Comparison of ENCODE assay signal across 24 cellular contexts in the genomic region with DNA sequence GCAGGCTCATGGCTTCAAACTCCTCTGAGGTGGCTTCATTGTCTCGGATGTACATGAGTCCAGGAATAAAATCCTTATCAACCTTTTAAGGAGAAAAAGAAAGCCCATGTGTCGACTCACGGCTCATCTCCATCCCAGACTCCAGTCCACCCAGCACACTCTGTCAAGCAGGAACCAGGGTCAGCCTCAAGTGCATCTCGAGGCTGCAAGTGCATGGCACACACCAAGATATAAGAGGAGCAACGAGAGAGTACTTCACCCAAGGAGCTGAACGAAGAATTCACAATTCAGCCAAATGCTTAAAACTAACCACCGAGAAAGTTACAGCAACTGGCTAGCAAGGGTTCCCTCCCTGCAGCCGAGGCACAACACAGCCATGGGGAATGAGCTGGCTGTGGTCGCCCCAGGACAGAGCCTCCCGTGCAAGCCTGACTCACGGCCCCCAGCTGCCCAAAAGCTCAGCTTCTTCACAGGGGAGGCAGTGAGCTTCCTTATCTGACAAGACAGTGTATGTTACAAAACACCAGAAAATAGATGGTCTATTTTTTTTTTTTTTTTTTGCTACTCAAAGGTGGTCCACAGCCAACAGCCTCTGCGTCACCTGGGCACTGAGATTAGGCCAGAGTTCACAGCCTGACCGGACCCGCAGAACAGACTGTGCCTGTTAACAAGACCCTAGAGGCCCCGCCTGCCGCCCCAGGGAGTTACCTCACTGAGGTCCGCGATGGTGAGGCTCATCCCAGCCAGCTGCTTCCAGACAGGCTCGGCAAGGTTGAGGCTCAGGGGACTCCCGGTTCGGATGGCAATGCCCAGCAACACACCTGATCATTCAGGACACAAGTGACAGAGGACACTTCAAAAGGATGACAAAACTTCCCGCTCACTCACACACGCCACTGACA. TPM values are rescaled to one million over a fixed set of nuclear protein-coding genes. Genes with fewer than 3 reads are reported as not detected.
DNase-seq lines count a peak whose midpoint lies in the region; ATAC-seq and TF ChIP-seq lines count a peak whose summit lies in the region.
"Had no signal": no experiment of that assay in that cellular context is flagged by ENCODE, and none has a peak within 500 bp of the region (broad histone marks: within the 10 kb centered on the region; RNA-seq: fewer than 3 reads in every experiment).

No MANE protein-coding gene starts in this region.

- H3K4me2 ChIP-seq in neuronal stem cell (ENCODE audit: insufficient read depth, low read length, poor library complexity, severe bottlenecking) = no peak overlapping the region
- no peak overlapping the region for H3K4me2 ChIP-seq in neural progenitor cell

- H3K27ac Mint-ChIP-seq in brain = peak overlapping the region in 3 of 5 experiments; percentile 5 to 54 (median 36)
- H3K27ac Mint-ChIP-seq in neural progenitor cell = no peak overlapping the region
- H3K27ac Mint-ChIP-seq: activated T-helper 2 cell treated with anti-CD3 and anti-CD28 coated beads, Interferon-gamma antibody, Interleukin-2, Interleukin-4, amounts not matched to agents 10 μg/mL and 5 μg/mL and 100 μg/mL, durations not matched to agents 14 hours and 24 hours and 36 hours; T-helper 1 cell treated with Interleukin-12 subunit alpha and Interleukin-12 subunit beta and Interleukin-4 antibody, amounts not matched to agents 30 μg/mL and 1 μg/mL, for 36 hours had no signal

- no peaks in the 10 kb centered on the region for H4K20me1 ChIP-seq in neural progenitor cell (ENCODE audit: low read depth)

- H3K27me3 ChIP-seq in neuronal stem cell (ENCODE audit: control insufficient read depth in 3 of 3, insufficient read depth in 3 of 3, low read depth in 1 of 3, low read length in 3 of 3) = no peaks in the 10 kb centered on the region
- no peaks in the 10 kb centered on the region for H3K27me3 ChIP-seq in neural progenitor cell
- H3K27me3 ChIP-seq: esophagus muscularis mucosa, gastrocnemius medialis, Peyer's patch, stomach had no signal

- in situ Hi-C loops in GM13977 (cut with MboI; ENCODE audit: low pct_unique_long_range_greater_than_20kb, low sequenced_read_pairs, unreplicated experiment) = no loop called here

- no peak overlapping the region for H3K18ac ChIP-seq in neuronal stem cell (ENCODE audit: low read length)

- H3K4ac ChIP-seq in neuronal stem cell (ENCODE audit: low read length) = no peak overlapping the region

- H3K9me3 ChIP-seq in neuronal stem cell (replicated peaks in 1 of 2; ENCODE audit: control insufficient read depth in 2 of 2, insufficient read depth in 1 of 2, low read depth in 1 of 2, low read length in 2 of 2) = peaks cover 0 to 5% of the 10 kb centered on the region in 2 donors
- no peaks in the 10 kb centered on the region for H3K9me3 ChIP-seq in neural progenitor cell (ENCODE audit: low read depth)
- H3K9me3 ChIP-seq: esophagus muscularis mucosa, gastrocnemius medialis, lower lobe of right lung, Peyer's patch, stomach had no signal

- no peak overlapping the region for H2AFZ ChIP-seq in neuronal stem cell (ENCODE audit: low read length)
- H2AFZ ChIP-seq in neural progenitor cell (replicated peaks) = no peak overlapping the region

- no peak for ATAC-seq in GM19463 (IDR thresholded peaks at IDR 0.05; ENCODE audit: unreplicated experiment)
- ATAC-seq: gastrocnemius medialis, HepG2, lower lobe of right lung had no signal

- H3K36me3 ChIP-seq in neuronal stem cell (replicated peaks in 1 of 2; ENCODE audit: control insufficient read depth in 2 of 2, insufficient read depth in 2 of 2, low read length in 2 of 2) (peaks cover 61 to 98% of the 10 kb centered on the region in 2 donors), neural progenitor cell (no peaks in the 10 kb centered on the region)

- H3K4me1 Mint-ChIP-seq in brain (peaks cover 4% of the 10 kb centered on the region), neural progenitor cell (no peaks in the 10 kb centered on the region)

- H3K4me1 ChIP-seq in neuronal stem cell (ENCODE audit: control insufficient read depth in 2 of 2, insufficient read depth in 1 of 2, low read depth in 1 of 2, low read length in 2 of 2) (no peaks in the 10 kb centered on the region), neural progenitor cell (no peaks in the 10 kb centered on the region)
- H3K4me1 ChIP-seq: gastrocnemius medialis, lower lobe of right lung, Peyer's patch, stomach had no signal

- peaks cover 3% of the 10 kb centered on the region for H3K79me1 ChIP-seq in neuronal stem cell (ENCODE audit: low read depth, low read length)

- no peak overlapping the region for H3K9ac ChIP-seq in neuronal stem cell (ENCODE audit: low read depth, low read length, poor library complexity)
- H3K9ac ChIP-seq in neural progenitor cell = no peak overlapping the region

- H3K36me3 Mint-ChIP-seq in brain = peaks cover 73% of the 10 kb centered on the region
- H3K36me3 Mint-ChIP-seq in neural progenitor cell = peaks cover 41% of the 10 kb centered on the region

- H3K23ac ChIP-seq in neuronal stem cell (ENCODE audit: low read depth, low read length, poor library complexity) = no peak overlapping the region

- WGBS in neuronal stem cell (ENCODE audit: extremely low coverage in 2 of 2, insufficient read length in 2 of 2, insufficient replicate concordance in 1 of 2), 2 donors = no CpG with 5 or more reads among the region's 23 CpGs

- no peak overlapping the region for H4K91ac ChIP-seq in neuronal stem cell (ENCODE audit: low read depth, low read length, poor library complexity)

- H3K27ac ChIP-seq in neuronal stem cell (replicated peaks; ENCODE audit: low read length) (no peak overlapping the region), neural progenitor cell (no peak overlapping the region)
- H3K27ac ChIP-seq: C4-2B, esophagus muscularis mucosa, gastrocnemius medialis, lower lobe of right lung, Peyer's patch, stomach had no signal

- no peak overlapping the region for H2BK120ac ChIP-seq in neuronal stem cell (ENCODE audit: low read depth, low read length)

- no peak overlapping the region for H2BK15ac ChIP-seq in neuronal stem cell (ENCODE audit: low read length)

- no peak overlapping the region for H3K14ac ChIP-seq in neuronal stem cell (ENCODE audit: low read length)

- no peaks in the 10 kb centered on the region for H3F3A ChIP-seq in neural progenitor cell (ENCODE audit: low read depth)

- no peak overlapping the region for H2AK5ac ChIP-seq in neuronal stem cell (ENCODE audit: low read depth, low read length)

- H2BK12ac ChIP-seq in neuronal stem cell (ENCODE audit: low read length) = no peak overlapping the region

- no peak overlapping the region for H4K8ac ChIP-seq in neuronal stem cell (ENCODE audit: low read depth, low read length)

- peak; percentile 87 for DNase-seq in AG08395 (ENCODE audit: low spot score)
- DNase-seq in GM13977 (ENCODE audit: low spot score) = peak; percentile 20
- DNase-seq in neuronal stem cell (ENCODE audit: low spot score) = no peak
- DNase-seq in activated T-cell treated with anti-CD3 and anti-CD28 coated beads for 4 hours = no peak
- no peak for DNase-seq in neural progenitor cell (ENCODE audit: low spot score)
- DNase-seq in Ammon's horn (ENCODE audit: low spot score) = no peak
- DNase-seq: activated CD4-positive, alpha-beta T cell treated with anti-CD3 and anti-CD28 coated beads for 48 hours; central memory CD4-positive, alpha-beta T cell; gastrocnemius medialis; hypothalamus; lower lobe of right lung; NCI-H2081; NK-92 treated with Interleukin-12 subunit alpha and Interleukin-12 subunit beta, amount 100 ng/mL, for 24 hours; nucleus accumbens; Peyer's patch; stimulated activated CD4-positive, alpha-beta T cell treated with anti-CD3 and anti-CD28 coated beads, Interleukin-12 subunit alpha, Interleukin-12 subunit beta, amount 100 ng/mL, for 4 hours; stomach had no signal

- no peaks in the 10 kb centered on the region for H3K79me2 ChIP-seq in neural progenitor cell (ENCODE audit: low read depth)

- no peaks in the 10 kb centered on the region for H3K9me3 Mint-ChIP-seq in brain
- no peaks in the 10 kb centered on the region for H3K9me3 Mint-ChIP-seq in neural progenitor cell
- H3K9me3 Mint-ChIP-seq: activated T-helper 2 cell treated with anti-CD3 and anti-CD28 coated beads, Interferon-gamma antibody, Interleukin-2, Interleukin-4, amounts not matched to agents 10 μg/mL and 5 μg/mL and 100 μg/mL, durations not matched to agents 14 hours and 24 hours and 36 hours; T-helper 1 cell treated with Interleukin-12 subunit alpha and Interleukin-12 subunit beta and Interleukin-4 antibody, amounts not matched to agents 30 μg/mL and 1 μg/mL, for 36 hours had no signal

- H3K4me3 Mint-ChIP-seq in brain (no peak overlapping the region), neural progenitor cell (no peak overlapping the region)
- H3K4me3 Mint-ChIP-seq: T-helper 1 cell treated with Interleukin-12 subunit alpha and Interleukin-12 subunit beta and Interleukin-4 antibody, amounts not matched to agents 30 μg/mL and 1 μg/mL, for 36 hours had no signal

- TF ChIP-seq CTCF in GM13977 (IDR thresholded peaks at IDR 0.05; ENCODE audit: extremely low read depth, insufficient read depth, missing control alignments) = no peak
- no peak for TF ChIP-seq CTCF in brain (conservative IDR thresholded peaks at IDR 0.05)
- TF ChIP-seq CTCF in neural progenitor cell (IDR thresholded peaks at IDR 0.05) = no peak

- H3K4me3 ChIP-seq in neuronal stem cell (ENCODE audit: low read length in 2 of 2) (no peak overlapping the region), neural progenitor cell (no peak overlapping the region)
- H3K4me3 ChIP-seq: esophagus muscularis mucosa, gastrocnemius medialis, lower lobe of right lung, Peyer's patch, stomach had no signal

- peaks cover 3% of the 10 kb centered on the region for H3K27me3 Mint-ChIP-seq in brain
- peaks cover 6% of the 10 kb centered on the region for H3K27me3 Mint-ChIP-seq in neural progenitor cell (ENCODE audit: insufficient read depth, low read depth)

- H2BK5ac ChIP-seq in neuronal stem cell (ENCODE audit: low read length) = peak overlapping the region; percentile 78

RNA-seq across cellular contexts. Expression of a gene that starts 15.9 kb away (rescaled TPM):
- 0.19 TPM for polyA plus RNA-seq in brain (ENCODE audit: insufficient read depth, low read depth, low replicate concordance)
- 0.81 TPM for polyA plus RNA-seq in neuronal stem cell (2013, experiment 1 of 2)
- polyA plus RNA-seq in neuronal stem cell (2013, experiment 2 of 2) = 0.75 TPM
- total RNA-seq in neural progenitor cell (ENCODE audit: low replicate concordance) = 0.65 and 1.0 TPM in 2 replicates
- total RNA-seq: activated T-helper 2 cell treated with anti-CD3 and anti-CD28 coated beads, Interferon-gamma antibody, Interleukin-2, Interleukin-4, amounts not matched to agents 10 μg/mL and 5 μg/mL and 100 μg/mL, durations not matched to agents 14 hours and 24 hours and 36 hours had no signal

Comparison
In these comparisons a context has a peak if more than half of its experiments do, and no peak if none do; other contexts are left out.
1. DNase-seq: peak in AG08395 (single experiment) and GM13977 (single experiment); none in neuronal stem cell (single experiment), activated T-cell treated with anti-CD3 and anti-CD28 coated beads for 4 hours (single experiment), neural progenitor cell (single experiment) and Ammon's horn (single experiment).